In genomic region chr19:42114412-42114811, GRCh38 we compare ENCODE assay signal across 8 cellular contexts. TPM values are rescaled to one million over a fixed set of nuclear protein-coding genes. Genes with fewer than 3 reads are reported as not detected.
DNase-seq lines count a peak whose midpoint lies in the region; ATAC-seq and TF ChIP-seq lines count a peak whose summit lies in the region.

No MANE protein-coding gene starts in this region.

- DNase-seq in Calu3 = no peak
- DNase-seq in MG63 = no peak
- DNase-seq in activated B cell treated with CpG ODN at 0.5 μM for 24 hours = peak; percentile 64
- no peak for DNase-seq in tibial nerve (ENCODE audit: low spot score in 2 of 2)
- DNase-seq in activated gamma-delta T cell treated with Interleukin-2 at 50 U/mL for 16 hours = no peak
- DNase-seq in stimulated activated naive CD8-positive, alpha-beta T cell treated with anti-CD3 and anti-CD28 coated beads, Interleukin-15, Interleukin-2, amounts not matched to agents 100 U/mL and 50 U/mL, for 24 hours = no peak

- H3K4me1 Mint-ChIP-seq in Calu3 (ENCODE audit: low read depth, unreplicated experiment) = peaks cover 57% of the 10 kb centered on the region
- peaks cover 95% of the 10 kb centered on the region for H3K4me1 Mint-ChIP-seq in activated B cell treated with CpG ODN at 0.5 μM for 24 hours

- no peaks in the 10 kb centered on the region; the same call in 1 of the 2 replicates for H3K36me3 ChIP-seq in MG63
- H3K36me3 ChIP-seq in tibial nerve = no peaks in the 10 kb centered on the region

- BruUV-seq in Calu3 (replicated peaks; lab: Mats Ljungman, UMichigan) = no TSS peak

- H3K4me3 ChIP-seq in MG63 (0 out of 2 replicates have a peak overlapping the region, but pooled peaks have one; percentile 8), tibial nerve (no peak overlapping the region)

- H3K27ac ChIP-seq in tibial nerve = peak overlapping the region in 3 of 4 donors; percentile 12 to 50 (median 33)

- H3K4me3 Mint-ChIP-seq in Calu3 (ENCODE audit: low read depth, unreplicated experiment) (no peak overlapping the region), activated B cell treated with CpG ODN at 0.5 μM for 24 hours (peak overlapping the region; percentile 83)

- H3K9me3 ChIP-seq in MG63 (no peaks in the 10 kb centered on the region), tibial nerve (no peaks in the 10 kb centered on the region)

- peaks cover 0 to 13% (median 3%) of the 10 kb centered on the region in 4 donors for H3K4me1 ChIP-seq in tibial nerve

- intact Hi-C loops in Calu3 (cut with micrococcal nuclease; ENCODE audit: unreplicated experiment) (no loop called here), activated B cell treated with CpG ODN at 0.5 μM for 24 hours (cut with micrococcal nuclease) (loop anchor here (1.0 to 5.0 kb wide), 4 partner anchors 8 to 128 kb away; partner anchors contain the start of gene GSK3A)

- H3K36me3 Mint-ChIP-seq in Calu3 (ENCODE audit: insufficient read depth, unreplicated experiment) = peaks cover 6% of the 10 kb centered on the region
- peaks cover 94% of the 10 kb centered on the region for H3K36me3 Mint-ChIP-seq in activated B cell treated with CpG ODN at 0.5 μM for 24 hours (ENCODE audit: low read depth)

- TF ChIP-seq POLR2A in tibial nerve (IDR thresholded peaks at IDR 0.05) = no peak

- 36 to 47% methylated on average over 6 to 7 of the region's 7 CpGs for WGBS in tibial nerve, 2 donors

- H3K27me3 ChIP-seq in MG63 (no peaks in the 10 kb centered on the region), tibial nerve (no peaks in the 10 kb centered on the region)

- H3K27ac Mint-ChIP-seq in Calu3 (ENCODE audit: unreplicated experiment) (peak overlapping the region; percentile 61), activated B cell treated with CpG ODN at 0.5 μM for 24 hours (peak overlapping the region; percentile 96)

- H3K27me3 Mint-ChIP-seq in Calu3 (ENCODE audit: unreplicated experiment) (no peaks in the 10 kb centered on the region), activated B cell treated with CpG ODN at 0.5 μM for 24 hours (no peaks in the 10 kb centered on the region)

- TF ChIP-seq CTCF in Calu3 (IDR thresholded peaks at IDR 0.05; ENCODE audit: unreplicated experiment) (no peak), activated B cell treated with CpG ODN at 0.5 μM for 24 hours (IDR thresholded peaks at IDR 0.05) (no peak), tibial nerve (IDR thresholded peaks at IDR 0.05) (no peak)

- TF ChIP-seq EP300 in tibial nerve (IDR thresholded peaks at IDR 0.05) = no peak

- POLR2A ChIA-PET in activated B cell treated with CpG ODN at 0.5 μM for 24 hours (lab: Charles Lee) = interaction anchor here (0.8 to 24.6 kb wide), 25 partner anchors 10 to 583 kb away, joined by 3 to 1230 read pairs (median 7); partner anchors contain the start of genes GSK3A, PAFAH1B3, POU2F2 and PRR19

- H3K9me3 Mint-ChIP-seq in Calu3 (ENCODE audit: low read depth, unreplicated experiment) (no peaks in the 10 kb centered on the region), activated B cell treated with CpG ODN at 0.5 μM for 24 hours (no peaks in the 10 kb centered on the region)

- ATAC-seq in GM19452 (IDR thresholded peaks at IDR 0.05; ENCODE audit: unreplicated experiment) (peak; percentile 63), activated B cell treated with CpG ODN at 0.5 μM for 24 hours (ENCODE audit: low read depth) (peak; percentile 81), GM21717 (IDR thresholded peaks at IDR 0.05; ENCODE audit: unreplicated experiment) (no peak)
- no peak for ATAC-seq in stimulated activated naive CD8-positive, alpha-beta T cell treated with anti-CD3 and anti-CD28 coated beads, Interleukin-15, Interleukin-2, amounts not matched to agents 100 U/mL and 50 U/mL, for 24 hours

- CTCF ChIA-PET in Calu3 (lab: Charles Lee) = interaction anchor here (0.6 to 1.3 kb wide), 3 partner anchors 13 to 62 kb away, joined by 4 to 5 read pairs (median 4); no protein-coding TSS in a partner anchor
- CTCF ChIA-PET in activated B cell treated with CpG ODN at 0.5 μM for 24 hours (lab: Charles Lee) = interaction anchor here (1.0 to 13.4 kb wide), 7 partner anchors 9 to 286 kb away, joined by 3 to 426 read pairs (median 5); partner anchors contain the start of gene POU2F2

RNA-seq across cellular contexts. Expression of gene POU2F2, which starts 17.8 kb away (rescaled TPM):
- total RNA-seq in Calu3 (2022) = 3.9 and 4.6 TPM in 2 replicates
- not detected in 2 replicates for total RNA-seq in MG63 (2014; rRNA removed; shearing (Covaris generic); ENCODE audit: low replicate concordance)
- total RNA-seq in activated B cell treated with CpG ODN at 0.5 μM for 24 hours = 508 and 577 TPM in 2 replicates
- 1 to 10 TPM in 1 of 4 donors, under 1 TPM in 3; 0.21 to 6.0 (median 0.51) TPM for total RNA-seq in tibial nerve

RNA-seq across cellular contexts. Expression of gene ZNF574, which starts 38.4 kb away (rescaled TPM):
- total RNA-seq in Calu3 (2022) (22.0 and 22.1 TPM in 2 replicates), activated B cell treated with CpG ODN at 0.5 μM for 24 hours (27.7 and 29.6 TPM in 2 replicates), tibial nerve (10 to 100 TPM; 14.3 to 22.2 (median 17.5) TPM)
- total RNA-seq in MG63 (2014; rRNA removed; shearing (Covaris generic); ENCODE audit: low replicate concordance) = 18.8 and 20.4 TPM in 2 replicates

RNA-seq across cellular contexts. Expression of gene GRIK5, which starts 44.4 kb away (rescaled TPM):
- 0.44 and 0.61 TPM in 2 replicates for total RNA-seq in Calu3 (2022)
- not detected in 2 replicates for total RNA-seq in MG63 (2014; rRNA removed; shearing (Covaris generic); ENCODE audit: low replicate concordance)
- 0.09 and 0.15 TPM in 2 replicates for total RNA-seq in activated B cell treated with CpG ODN at 0.5 μM for 24 hours
- 10 to 100 TPM in 1 of 4 donors, 1 to 10 TPM in 3; 2.4 to 12.0 (median 3.2) TPM for total RNA-seq in tibial nerve

Comparison
In these comparisons a context has a peak if more than half of its experiments do, and no peak if none do; other contexts are left out.
1. ATAC-seq: peak in GM19452 (single experiment) and activated B cell treated with CpG ODN at 0.5 μM for 24 hours (single experiment); none in GM21717 (single experiment) and stimulated activated naive CD8-positive, alpha-beta T cell treated with anti-CD3 and anti-CD28 coated beads, Interleukin-15, Interleukin-2, amounts not matched to agents 100 U/mL and 50 U/mL, for 24 hours (single experiment).
2. RNA of gene POU2F2, which starts 17.8 kb away (total RNA-seq): 508 to 577 TPM in activated B cell treated with CpG ODN at 0.5 μM for 24 hours; 3.9 to 4.6 TPM in Calu3, 0.21 to 6.0 TPM in tibial nerve and not detected in MG63; every median in the first group is over 10 times any median in the second.